ENCODE assay signal across 9 cellular contexts in the genomic region with DNA sequence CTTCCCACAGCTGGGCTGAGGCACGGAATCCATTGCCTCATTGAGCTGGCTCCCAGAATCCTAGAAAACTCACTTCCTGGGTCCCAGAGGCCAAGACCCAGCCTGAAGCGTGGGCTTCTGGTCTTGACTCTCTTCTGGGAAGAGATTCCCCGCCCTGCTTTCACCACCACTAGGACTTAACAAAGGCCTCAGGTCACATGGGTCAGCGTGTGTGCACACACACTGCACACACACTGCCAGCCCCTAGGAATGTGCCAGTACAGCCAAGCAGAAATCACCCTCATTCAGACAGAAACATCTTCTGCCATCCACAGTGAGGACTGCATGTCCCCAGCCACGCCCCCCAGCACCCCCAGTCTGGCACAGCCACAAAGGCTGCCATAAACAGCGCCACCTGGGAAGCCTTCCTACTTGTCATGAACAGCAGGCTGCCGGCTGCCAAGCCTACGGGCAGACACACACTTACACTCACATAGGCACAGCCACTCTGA.
DNase-seq lines count a peak whose midpoint lies in the region; ATAC-seq and TF ChIP-seq lines count a peak whose summit lies in the region.
"Had no signal": no experiment of that assay in that cellular context is flagged by ENCODE, and none has a peak within 500 bp of the region (broad histone marks: within the 10 kb centered on the region; RNA-seq: fewer than 3 reads in every experiment).

No MANE protein-coding gene starts in this region.

- DNase-seq in COR-L47 (lab: John Stamatoyannopoulos, UW) (peak; percentile 30), RPMI8226 (peak; percentile 43), fibroblast of villous mesenchyme (ENCODE audit: low read depth) (peak; percentile 59), occipital lobe (lab: John Stamatoyannopoulos, UW) (peak; percentile 58), KBM-7 (no peak)
- DNase-seq in stimulated activated CD4-positive, alpha-beta T cell treated with anti-CD3 and anti-CD28 coated beads, Interleukin-4, amount 100 ng/mL, for 1 hour: no peak

- ATAC-seq in HG03280 (IDR thresholded peaks at IDR 0.05; ENCODE audit: unreplicated experiment) (no peak), HG03025 (IDR thresholded peaks at IDR 0.05; ENCODE audit: low FRiP score, unreplicated experiment) (no peak)
- ATAC-seq: Panc1 had no signal

- no peak overlapping the region for H3K4me3 ChIP-seq in fibroblast of villous mesenchyme (ENCODE audit: low read depth, low read length)

- TF ChIP-seq CTCF in fibroblast of villous mesenchyme (IDR thresholded peaks at IDR 0.05; ENCODE audit: insufficient read depth, low read depth, low read length): peak; percentile 24

- in situ Hi-C loops in KBM-7 (cut with MboI; ENCODE audit: low pct_unique_long_range_greater_than_20kb, low sequenced_read_pairs): no loop called here

Comparison
In these comparisons a context has a peak if more than half of its experiments do, and no peak if none do; other contexts are left out.
1. DNase-seq: peak in COR-L47 (single experiment), RPMI8226 (single experiment), fibroblast of villous mesenchyme (single experiment) and occipital lobe (single experiment); none in KBM-7 (single experiment) and stimulated activated CD4-positive, alpha-beta T cell treated with anti-CD3 and anti-CD28 coated beads, Interleukin-4, amount 100 ng/mL, for 1 hour (single experiment).